Comparison of ENCODE assay signal across 7 cellular contexts in genomic region chr9:93154293-93154903, GRCh38. TPM values are rescaled to one million over a fixed set of nuclear protein-coding genes. Genes with fewer than 3 reads are reported as not detected.
DNase-seq lines count a peak whose midpoint lies in the region; ATAC-seq, FAIRE-seq and TF ChIP-seq lines count a peak whose summit lies in the region.

No MANE protein-coding gene starts in this region.

- no peaks in the 10 kb centered on the region for H4K20me1 ChIP-seq in HCT116 (ENCODE audit: insufficient read depth)

- DNase-seq in D721Med (ENCODE audit: insufficient read length, low spot score) (peak; percentile 87), HCT116 (ENCODE audit: low read depth, low spot score) (no peak), SK-N-DZ (ENCODE audit: low spot score) (peak; percentile 32), osteocyte (ENCODE audit: extremely low spot score, unreplicated experiment) (no peak), posterior vena cava (ENCODE audit: low spot score) (no peak)
- DNase-seq in effector CD8-positive, alpha-beta T cell (lab: John Stamatoyannopoulos, UW): peak; percentile 34

- FAIRE-seq in D721Med (lab: Jason Lieb, UNC): no peak

- peaks cover 1% of the 10 kb centered on the region for H3K4me1 Mint-ChIP-seq in osteocyte (ENCODE audit: unreplicated experiment)

- TF ChIP-seq CTCF in D721Med (IDR thresholded peaks at IDR 0.05; ENCODE audit: insufficient read depth, missing control alignments): peak; percentile 55
- TF ChIP-seq CTCF in HCT116 (IDR thresholded peaks at IDR 0.05 in 2 of 3, conservative IDR thresholded peaks at IDR 0.05 in 1 of 3; ENCODE audit: borderline replicate concordance in 1 of 3, insufficient read depth in 1 of 3, low read depth in 2 of 3, low read length in 2 of 3): peak; percentile 67 to 93 (median 93); a peak in 5 of 6 replicates
- peak; percentile 51 for TF ChIP-seq CTCF in osteocyte (IDR thresholded peaks at IDR 0.05)

- ATAC-seq in HCT116 (peak; percentile 89), HG03159 (IDR thresholded peaks at IDR 0.05; ENCODE audit: unreplicated experiment) (no peak)

- H2AFZ ChIP-seq in HCT116 (ENCODE audit: low read depth, low read length, poor library complexity, severe bottlenecking): no peak overlapping the region

- no peaks in the 10 kb centered on the region for H3K36me3 ChIP-seq in HCT116 (ENCODE audit: control insufficient read depth in 1 of 2, insufficient read depth in 2 of 2, low read length in 2 of 2)

- peaks cover 4% of the 10 kb centered on the region for H3K27me3 Mint-ChIP-seq in osteocyte (ENCODE audit: unreplicated experiment)

- no TSS peak for BruUV-seq in HCT116 (replicated peaks; lab: Mats Ljungman, UMichigan)

- no peak overlapping the region for H3K4me2 ChIP-seq in HCT116 (ENCODE audit: low read length)

- no peak overlapping the region for H3K4me3 ChIP-seq in HCT116 (replicated peaks in 1 of 2; ENCODE audit: low read depth in 1 of 2, low read length in 2 of 2)

- H3K27ac ChIP-seq in HCT116 (ENCODE audit: low read depth, low read length): no peak overlapping the region

- H3K9me3 Mint-ChIP-seq in osteocyte (ENCODE audit: unreplicated experiment): no peaks in the 10 kb centered on the region

- no peak overlapping the region for H3K27ac Mint-ChIP-seq in osteocyte (ENCODE audit: unreplicated experiment)

- TF ChIP-seq POLR2A in HCT116 (IDR thresholded peaks at IDR 0.05; ENCODE audit: borderline replicate concordance, extremely low read depth, insufficient read depth, insufficient read length): no peak

- H3K9ac ChIP-seq in HCT116 (ENCODE audit: low read length): no peak overlapping the region

- peak; percentile 70 for TF ChIP-seq RAD21 in HCT116 (IDR thresholded peaks at IDR 0.05; ENCODE audit: low read depth)

- H3K9me3 ChIP-seq in HCT116 (ENCODE audit: control insufficient read depth in 1 of 2, insufficient read depth in 1 of 2, low read depth in 1 of 2, low read length in 2 of 2): no peaks in the 10 kb centered on the region

- intact Hi-C loops in HCT116 (cut with micrococcal nuclease): loop anchor here (5.0 kb wide), 1 partner anchor 47 kb away; no protein-coding TSS in a partner anchor
- intact Hi-C loops in posterior vena cava (cut with DNase I): no loop called here

- no peaks in the 10 kb centered on the region for H3K9me2 ChIP-seq in HCT116 (ENCODE audit: insufficient read depth)

- no peak overlapping the region for H3K4me3 Mint-ChIP-seq in osteocyte (ENCODE audit: unreplicated experiment)

- RAD21 ChIA-PET in HCT116 (lab: Charles Lee; ENCODE audit: low non-redundant PET in 1 of 2, low total read pairs in 2 of 2, uncharacterized antibody in 2 of 2, unreplicated experiment in 2 of 2): interaction anchor here (0.6 to 1.4 kb wide), 4 partner anchors 148 to 856 kb away, joined by 3 to 7 read pairs (median 4); no protein-coding TSS in a partner anchor

- POLR2A ChIA-PET in HCT116 (lab: Charles Lee): interaction anchor here (1.0 kb wide), 1 partner anchor 20 kb away, joined by 3 read pairs; the partner anchor contains the start of gene NINJ1

- CTCF ChIA-PET in HCT116 (lab: Charles Lee): interaction anchor here (0.6 to 1.6 kb wide), 16 partner anchors 8 to 412 kb away, joined by 3 to 18 read pairs (median 6); no protein-coding TSS in a partner anchor

- no peaks in the 10 kb centered on the region for H3K36me3 Mint-ChIP-seq in osteocyte (ENCODE audit: unreplicated experiment)

- H3K4me1 ChIP-seq in HCT116 (ENCODE audit: control insufficient read depth in 1 of 2, insufficient read depth in 2 of 2, low read length in 2 of 2): peaks cover 0 to 2% of the 10 kb centered on the region in 2 experiments; a peak in 2 of 4 replicates

- no peaks in the 10 kb centered on the region for H3K27me3 ChIP-seq in HCT116 (ENCODE audit: insufficient read depth, low read length)

- H3K79me2 ChIP-seq in HCT116 (ENCODE audit: insufficient read depth, low read length): no peaks in the 10 kb centered on the region

TF ChIP-seq in HCT116, 20 proteins besides CTCF, POLR2A, EP300 and RAD21:
- TF ChIP-seq EZH2phosphoT487 (IDR thresholded peaks at IDR 0.05; ENCODE audit: borderline replicate concordance) (no peak), ZFX (IDR thresholded peaks at IDR 0.05) (no peak), ZBTB33 (IDR thresholded peaks at IDR 0.05; ENCODE audit: extremely low read depth, insufficient replicate concordance, low read length) (no peak), POLR2AphosphoS5 (IDR thresholded peaks at IDR 0.05; ENCODE audit: low read depth, low read length) (no peak), SRF (IDR thresholded peaks at IDR 0.05; ENCODE audit: low read depth) (no peak), FOSL1 (IDR thresholded peaks at IDR 0.05; ENCODE audit: low read depth) (no peak), MAX (IDR thresholded peaks at IDR 0.05) (no peak), ZNF274 (IDR thresholded peaks at IDR 0.05; ENCODE audit: low read depth, low read length) (no peak), JUND (IDR thresholded peaks at IDR 0.05) (no peak)

RNA-seq across cellular contexts. Expression of gene NINJ1, which starts 20.3 kb away (rescaled TPM):
- 34.4 TPM for total RNA-seq in HCT116 (2021; ENCODE audit: unreplicated experiment)
- 61.5 and 66.1 TPM in 2 replicates for polyA plus RNA-seq in HCT116 (2012)
- polyA plus RNA-seq in SK-N-DZ (2014; cell fraction: cytosol; rRNA removed): 9.9 and 12.7 TPM in 2 replicates
- polyA plus RNA-seq in SK-N-DZ (2014; cell fraction: nucleus; rRNA removed): 5.5 and 6.9 TPM in 2 replicates
- 28.1 and 32.9 TPM in 2 replicates for total RNA-seq in osteocyte
- 10 to 100 TPM; 30.6 to 39.5 TPM for total RNA-seq in posterior vena cava

RNA-seq across cellular contexts. Expression of gene WNK2, which starts 29.5 kb away (rescaled TPM):
- 24.4 TPM for total RNA-seq in HCT116 (2021; ENCODE audit: unreplicated experiment)
- polyA plus RNA-seq in HCT116 (2012): 9.6 and 12.3 TPM in 2 replicates
- polyA plus RNA-seq in SK-N-DZ (2014; cell fraction: cytosol; rRNA removed): 13.0 and 30.9 TPM in 2 replicates
- 28.0 and 59.2 TPM in 2 replicates for polyA plus RNA-seq in SK-N-DZ (2014; cell fraction: nucleus; rRNA removed)
- not detected in 2 replicates for total RNA-seq in osteocyte
- 10 to 100 TPM; 34.8 to 39.5 TPM for total RNA-seq in posterior vena cava

RNA-seq across cellular contexts. Expression of gene CARD19, which starts 58.4 kb away (rescaled TPM):
- total RNA-seq in HCT116 (2021; ENCODE audit: unreplicated experiment): 54.5 TPM
- polyA plus RNA-seq in HCT116 (2012): 78.2 and 88.3 TPM in 2 replicates
- polyA plus RNA-seq in SK-N-DZ (2014; cell fraction: cytosol; rRNA removed): 16.7 and 29.0 TPM in 2 replicates
- polyA plus RNA-seq in SK-N-DZ (2014; cell fraction: nucleus; rRNA removed): 28.9 and 39.7 TPM in 2 replicates
- total RNA-seq in osteocyte: 35.8 and 42.9 TPM in 2 replicates
- total RNA-seq in posterior vena cava: 10 to 100 TPM; 40.8 to 43.0 TPM

Comparison
In these comparisons a context has a peak if more than half of its experiments do, and no peak if none do; other contexts are left out.
1. DNase-seq: peak in D721Med (single experiment), SK-N-DZ (single experiment) and effector CD8-positive, alpha-beta T cell (single experiment); none in HCT116 (single experiment), osteocyte (single experiment) and posterior vena cava (single experiment).
2. RNA of gene WNK2, which starts 29.5 kb away (total RNA-seq): 34.8 to 39.5 TPM in posterior vena cava and 24.4 TPM in HCT116 (single experiment); not detected in osteocyte; every median in the first group is over 10 times any median in the second.
3. Peak in every context shown above with its lines, with median percentiles within 50 percentile points of each other: CTCF ChIP-seq.